Comparison of ENCODE assay signal across 8 cellular contexts in the genomic region with DNA sequence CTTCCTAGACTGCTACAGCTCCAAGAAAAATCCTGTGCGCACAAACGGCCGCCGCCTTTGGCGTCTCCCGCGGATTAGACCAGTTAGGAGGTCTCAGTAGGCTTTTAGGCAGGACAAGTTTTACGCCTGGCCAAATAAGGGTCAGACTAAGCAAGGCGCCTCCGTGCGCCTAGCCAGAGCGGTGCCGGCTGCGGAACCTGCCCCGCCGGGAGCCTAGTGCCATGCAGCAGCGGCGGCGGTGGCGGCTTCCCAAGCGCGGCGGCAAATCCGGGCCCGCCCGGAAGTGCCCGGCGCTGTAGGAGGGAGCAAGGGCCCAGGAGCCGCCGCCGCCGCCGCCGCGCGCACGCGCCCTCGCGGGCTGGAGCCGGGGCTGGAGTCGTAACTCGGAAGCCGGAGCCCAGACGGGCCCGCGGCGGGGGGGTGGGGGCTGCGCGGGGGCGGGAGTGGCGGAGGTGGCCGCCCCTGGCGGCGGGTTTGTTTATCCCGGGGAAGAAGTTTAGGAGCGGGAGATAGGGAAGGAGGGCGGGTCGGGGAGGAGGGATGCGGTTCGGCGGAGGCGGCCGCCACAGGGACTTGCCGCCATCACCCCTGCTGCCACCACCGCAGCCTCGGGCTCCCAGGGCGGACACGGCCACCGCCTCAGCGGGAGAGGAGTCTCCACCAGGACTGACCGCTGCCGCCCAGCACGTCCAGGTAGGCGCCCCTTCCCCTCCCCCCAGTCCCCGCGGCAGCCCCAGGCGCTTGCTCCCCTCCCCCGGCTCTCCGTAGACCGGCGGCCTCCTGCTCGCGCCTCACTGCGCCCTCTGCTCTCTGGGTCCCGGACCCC. TPM values are rescaled to one million over a fixed set of nuclear protein-coding genes. Genes with fewer than 3 reads are reported as not detected.
DNase-seq lines count a peak whose midpoint lies in the region; ATAC-seq and TF ChIP-seq lines count a peak whose summit lies in the region.

TSS of gene SPOPL (plus strand) at position 344 of the 826 bp plus-strand sequence. CDS start 48,447 bp downstream, outside the sequence.

- H3K27me3 ChIP-seq in adipocyte (replicated peaks; ENCODE audit: control insufficient read depth, insufficient read depth, low read length) (no peaks in the 10 kb centered on the region), upper lobe of left lung (no peaks in the 10 kb centered on the region)

- peak within 1 kb of the TSS; percentile 93 for H3K9ac ChIP-seq in adipocyte (ENCODE audit: low read length)

- peak within 1 kb of the TSS; percentile 88 to 99 (median 96) for H3K27ac ChIP-seq in upper lobe of left lung

- DNase-seq in NCI-H128 (lab: John Stamatoyannopoulos, UW; ENCODE audit: unreplicated experiment) (peak; percentile 62), T follicular helper cell (ENCODE audit: low read depth) (peak; percentile 73), adipocyte (ENCODE audit: low read depth) (peak; percentile 96), cardiac septum (ENCODE audit: low spot score) (peak; percentile 97), posterior vena cava (ENCODE audit: low spot score) (peak; percentile 97), upper lobe of left lung (peak; percentile 96 to 99)

- 0 out of 2 replicates have a peak, but pooled peaks have one; percentile 3 for TF ChIP-seq CTCF in GM12874 (IDR thresholded peaks at IDR 0.05; ENCODE audit: insufficient read depth, low read depth, low read length)
- peak in 5 of 6 experiments; percentile 6 to 53 (median 26) for TF ChIP-seq CTCF in upper lobe of left lung (IDR thresholded peaks at IDR 0.05)

- no peaks in the 10 kb centered on the region for H3K36me3 ChIP-seq in adipocyte (ENCODE audit: control insufficient read depth, insufficient read depth, low read length, severe bottlenecking)
- no peaks in the 10 kb centered on the region for H3K36me3 ChIP-seq in upper lobe of left lung

- TF ChIP-seq EP300 in upper lobe of left lung (IDR thresholded peaks at IDR 0.05) = no peak

- ATAC-seq in HG02642 (IDR thresholded peaks at IDR 0.05; ENCODE audit: poor library complexity, unreplicated experiment) (peak; percentile 85), upper lobe of left lung (ENCODE audit: low FRiP score in 2 of 2) (peak; percentile 95 to 98)

- peak in 2 of 4 donors; percentile 32 to 79 for TF ChIP-seq POLR2A in upper lobe of left lung (IDR thresholded peaks at IDR 0.05)

- H3K4me1 ChIP-seq in adipocyte (ENCODE audit: control insufficient read depth, insufficient read depth, low read length) (peaks cover 24% of the 10 kb centered on the region), upper lobe of left lung (peaks cover 20 to 59% (median 34%) of the 10 kb centered on the region in 4 donors)

- 0 to 1% methylated on average over 3 to 42 of the region's 86 CpGs for WGBS in upper lobe of left lung, 2 donors

- H3K4me3 ChIP-seq in adipocyte (ENCODE audit: low read length) (peak within 1 kb of the TSS; percentile 90), upper lobe of left lung (peak within 1 kb of the TSS; percentile 81 to 93 (median 87))

- H3K9me3 ChIP-seq in adipocyte (ENCODE audit: control insufficient read depth, low read length) (no peaks in the 10 kb centered on the region), upper lobe of left lung (no peaks in the 10 kb centered on the region)

- intact Hi-C loops in cardiac septum (cut with DNase I) (loop anchor here (5.0 to 10.0 kb wide), 2 partner anchors 203 to 534 kb away; no protein-coding TSS in a partner anchor), posterior vena cava (cut with DNase I) (no loop called here)

RNA-seq across cellular contexts. Expression of gene SPOPL, which starts in this region (rescaled TPM):
- 15.4 TPM for total RNA-seq in cardiac septum
- total RNA-seq in posterior vena cava = 10 to 100 TPM; 33.6 to 34.2 TPM
- 10 to 100 TPM in 5 of 6 donors, 1 to 10 TPM in 1; 4.2 to 40.0 (median 24.2) TPM for total RNA-seq in upper lobe of left lung

Comparison
In these comparisons a context has a peak if more than half of its experiments do, and no peak if none do; other contexts are left out.
1. Peak in every context shown above with its lines: DNase-seq, ATAC-seq, H3K4me3 ChIP-seq and H3K27ac ChIP-seq.